In the genomic region with DNA sequence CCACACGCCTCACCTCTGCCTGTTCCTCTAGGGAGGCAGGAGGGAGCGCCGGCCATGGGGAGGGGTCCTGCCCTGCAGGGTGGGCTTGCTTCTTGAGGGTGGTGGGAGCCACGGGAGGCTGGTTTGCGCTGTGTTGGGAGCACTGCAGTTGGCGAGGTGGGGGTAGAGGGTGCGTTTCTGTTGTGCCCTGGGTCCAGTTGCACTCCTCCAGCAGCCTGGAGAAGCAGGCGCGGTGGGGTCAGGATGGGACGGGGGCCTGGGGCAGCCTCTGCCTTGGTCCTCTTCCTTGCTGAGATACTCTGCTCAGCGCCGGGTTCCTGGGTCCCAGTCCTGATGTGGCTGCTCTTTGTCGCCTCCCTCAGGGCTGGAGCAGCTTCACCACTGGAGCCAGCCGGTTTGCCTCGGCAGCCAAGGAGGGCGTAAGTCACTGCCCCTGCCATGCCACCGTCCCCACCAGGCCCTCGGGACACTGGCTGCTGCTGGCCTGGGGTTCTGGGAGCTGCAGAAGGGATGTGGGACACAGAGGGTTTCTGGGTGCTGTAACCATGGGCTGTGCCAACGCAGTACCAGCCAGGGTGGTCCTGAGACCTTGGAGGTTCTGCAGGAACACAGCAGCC, we compare ENCODE assay signal across 1 cellular context.
TF ChIP-seq lines count a peak whose summit lies in the region.

No MANE protein-coding gene starts in this region.

TF ChIP-seq in HCT116, 20 proteins besides CTCF, POLR2A, EP300 and RAD21 (continued from another document):
- TF ChIP-seq SP1 (IDR thresholded peaks at IDR 0.05; ENCODE audit: low read depth) (no peak), JUND (IDR thresholded peaks at IDR 0.05) (no peak), POLR2AphosphoS5 (IDR thresholded peaks at IDR 0.05; ENCODE audit: low read depth, low read length) (no peak)
- TF ChIP-seq, protein P1, sequence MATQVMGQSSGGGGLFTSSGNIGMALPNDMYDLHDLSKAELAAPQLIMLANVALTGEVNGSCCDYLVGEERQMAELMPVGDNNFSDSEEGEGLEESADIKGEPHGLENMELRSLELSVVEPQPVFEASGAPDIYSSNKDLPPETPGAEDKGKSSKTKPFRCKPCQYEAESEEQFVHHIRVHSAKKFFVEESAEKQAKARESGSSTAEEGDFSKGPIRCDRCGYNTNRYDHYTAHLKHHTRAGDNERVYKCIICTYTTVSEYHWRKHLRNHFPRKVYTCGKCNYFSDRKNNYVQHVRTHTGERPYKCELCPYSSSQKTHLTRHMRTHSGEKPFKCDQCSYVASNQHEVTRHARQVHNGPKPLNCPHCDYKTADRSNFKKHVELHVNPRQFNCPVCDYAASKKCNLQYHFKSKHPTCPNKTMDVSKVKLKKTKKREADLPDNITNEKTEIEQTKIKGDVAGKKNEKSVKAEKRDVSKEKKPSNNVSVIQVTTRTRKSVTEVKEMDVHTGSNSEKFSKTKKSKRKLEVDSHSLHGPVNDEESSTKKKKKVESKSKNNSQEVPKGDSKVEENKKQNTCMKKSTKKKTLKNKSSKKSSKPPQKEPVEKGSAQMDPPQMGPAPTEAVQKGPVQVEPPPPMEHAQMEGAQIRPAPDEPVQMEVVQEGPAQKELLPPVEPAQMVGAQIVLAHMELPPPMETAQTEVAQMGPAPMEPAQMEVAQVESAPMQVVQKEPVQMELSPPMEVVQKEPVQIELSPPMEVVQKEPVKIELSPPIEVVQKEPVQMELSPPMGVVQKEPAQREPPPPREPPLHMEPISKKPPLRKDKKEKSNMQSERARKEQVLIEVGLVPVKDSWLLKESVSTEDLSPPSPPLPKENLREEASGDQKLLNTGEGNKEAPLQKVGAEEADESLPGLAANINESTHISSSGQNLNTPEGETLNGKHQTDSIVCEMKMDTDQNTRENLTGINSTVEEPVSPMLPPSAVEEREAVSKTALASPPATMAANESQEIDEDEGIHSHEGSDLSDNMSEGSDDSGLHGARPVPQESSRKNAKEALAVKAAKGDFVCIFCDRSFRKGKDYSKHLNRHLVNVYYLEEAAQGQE (IDR thresholded peaks at IDR 0.05; ENCODE audit: low read depth), result no peak
